Comparison of ENCODE assay signal across 15 cellular contexts in genomic region chr4:141389649-141390048, GRCh38.
DNase-seq lines count a peak whose midpoint lies in the region; ATAC-seq, FAIRE-seq and TF ChIP-seq lines count a peak whose summit lies in the region.
"Had no signal": no experiment of that assay in that cellular context is flagged by ENCODE, and none has a peak within 500 bp of the region (broad histone marks: within the 10 kb centered on the region; RNA-seq: fewer than 3 reads in every experiment).

No MANE protein-coding gene starts in this region.

- H3K27ac Mint-ChIP-seq in MCF 10A (ENCODE audit: low read depth, unreplicated experiment) (no peak overlapping the region), astrocyte (ENCODE audit: unreplicated experiment) (no peak overlapping the region)
- H3K27ac Mint-ChIP-seq: CD8-positive, alpha-beta T cell had no signal

- peak; percentile 64 for ATAC-seq in foreskin keratinocyte
- ATAC-seq: CD8-positive, alpha-beta T cell had no signal

- H3K36me3 ChIP-seq in mammary epithelial cell (ENCODE audit: insufficient read depth, low read length) (no peaks in the 10 kb centered on the region), astrocyte (ENCODE audit: insufficient read depth, low read length) (no peaks in the 10 kb centered on the region)

- no TSS peak for BruUV-seq in mammary epithelial cell (replicated peaks; lab: Mats Ljungman, UMichigan)
- BruUV-seq in MCF 10A (replicated peaks; lab: Mats Ljungman, UMichigan) = no TSS peak

- WGBS in mammary epithelial cell (ENCODE audit: low coverage, missing lambda C conversion rate) = 0% methylated on average over 1 of the region's 1 CpG

- TF ChIP-seq CTCF in mammary epithelial cell (conservative IDR thresholded peaks at IDR 0.05 in 1 of 2, IDR thresholded peaks at IDR 0.05 in 1 of 2; ENCODE audit: extremely low read depth in 1 of 2, insufficient read depth in 1 of 2, low read depth in 1 of 2, low read length in 2 of 2) (no peak), MCF 10A (IDR thresholded peaks at IDR 0.05; ENCODE audit: unreplicated experiment) (no peak), astrocyte (IDR thresholded peaks at IDR 0.05; ENCODE audit: insufficient read depth, low read depth, low read length) (no peak), foreskin keratinocyte (conservative IDR thresholded peaks at IDR 0.05) (no peak)

- no peaks in the 10 kb centered on the region for H3K27me3 Mint-ChIP-seq in MCF 10A (ENCODE audit: insufficient read depth, unreplicated experiment)
- H3K27me3 Mint-ChIP-seq in astrocyte (ENCODE audit: low read depth, unreplicated experiment) = no peaks in the 10 kb centered on the region

- no peaks in the 10 kb centered on the region for H3K27me3 ChIP-seq in mammary epithelial cell (ENCODE audit: insufficient read depth, low read length)
- no peaks in the 10 kb centered on the region for H3K27me3 ChIP-seq in astrocyte (ENCODE audit: insufficient read depth, low read length)
- H3K27me3 ChIP-seq in foreskin keratinocyte = no peaks in the 10 kb centered on the region

- H3K9ac ChIP-seq in mammary epithelial cell (ENCODE audit: insufficient read depth, low read length) = no peak overlapping the region
- H3K9ac ChIP-seq in astrocyte (ENCODE audit: low read length) = no peak overlapping the region

- H2AFZ ChIP-seq in mammary epithelial cell (ENCODE audit: low read depth, low read length) (no peak overlapping the region), astrocyte (ENCODE audit: low read depth, low read length) (no peak overlapping the region)
- H2AFZ ChIP-seq: PC-9 had no signal

- H3K36me3 Mint-ChIP-seq in MCF 10A (ENCODE audit: insufficient read depth, unreplicated experiment) = peaks cover 6% of the 10 kb centered on the region
- H3K36me3 Mint-ChIP-seq in astrocyte (ENCODE audit: low read depth, unreplicated experiment) = no peaks in the 10 kb centered on the region
- H3K36me3 Mint-ChIP-seq: CD8-positive, alpha-beta T cell had no signal

- POLR2A ChIA-PET in MCF 10A (lab: Yijun Ruan, JAX) = interaction anchor here (0.8 to 1.5 kb wide), 2 partner anchors 39 to 310 kb away, joined by 3 read pairs; no protein-coding TSS in a partner anchor

- H3K79me2 ChIP-seq in mammary epithelial cell (ENCODE audit: insufficient read depth, low read length) (no peaks in the 10 kb centered on the region), astrocyte (ENCODE audit: insufficient read depth, low read length) (no peaks in the 10 kb centered on the region)

- no peak overlapping the region for H3K4me3 Mint-ChIP-seq in MCF 10A (ENCODE audit: unreplicated experiment)
- no peak overlapping the region for H3K4me3 Mint-ChIP-seq in astrocyte (ENCODE audit: unreplicated experiment)
- H3K4me3 Mint-ChIP-seq: CD8-positive, alpha-beta T cell had no signal

- H3K9me3 ChIP-seq in mammary epithelial cell (replicated peaks; ENCODE audit: insufficient read depth, low read length) (no peaks in the 10 kb centered on the region), astrocyte (ENCODE audit: insufficient read depth, low read depth, low read length) (no peaks in the 10 kb centered on the region)

- in situ Hi-C loops in mammary epithelial cell (cut with MboI; ENCODE audit: low sequenced_read_pairs in 2 of 2) = no loop called here

- DNase-seq in mammary epithelial cell (peak; percentile 76), MCF 10A (ENCODE audit: unreplicated experiment) (no peak), astrocyte (ENCODE audit: low read depth) (peak; percentile 80), foreskin keratinocyte (peak; percentile 61 to 87), urothelium cell line (ENCODE audit: low spot score) (peak; percentile 47), NCI-H128 (lab: John Stamatoyannopoulos, UW; ENCODE audit: unreplicated experiment) (no peak), NCI-H2081 (lab: John Stamatoyannopoulos, UW) (no peak)
- DNase-seq in stimulated activated naive CD4-positive, alpha-beta T cell (lab: John Stamatoyannopoulos, UW) = no peak
- DNase-seq: CD8-positive, alpha-beta T cell; GOT3; NCI-H1417 treated with DMSO at 0.1 percent for 48 hours; NCI-H2227 treated with DMSO at 0.1 percent for 48 hours; NCI-H526 treated with DMSO at 0.1 percent for 48 hours; PC-9 had no signal

- intact Hi-C loops in mammary epithelial cell (cut with micrococcal nuclease) = no loop called here
- intact Hi-C loops in MCF 10A (cut with micrococcal nuclease) = no loop called here

- H3K27ac ChIP-seq in mammary epithelial cell (ENCODE audit: insufficient read depth, low read depth, low read length) = peak overlapping the region; percentile 33
- H3K27ac ChIP-seq in astrocyte (ENCODE audit: low read depth, low read length) = no peak overlapping the region
- peak overlapping the region; percentile 51 for H3K27ac ChIP-seq in foreskin keratinocyte
- H3K27ac ChIP-seq: 22Rv1, PC-9 had no signal

- no peak for FAIRE-seq in astrocyte (lab: Jason Lieb, UNC)
- FAIRE-seq in urothelium cell line (lab: Jason Lieb, UNC) = no peak

- CTCF ChIA-PET in mammary epithelial cell (lab: Charles Lee; ENCODE audit: low non-redundant PET) (no interaction called here), MCF 10A (lab: Yijun Ruan, JAX) (no interaction called here)

- H4K20me1 ChIP-seq in mammary epithelial cell (ENCODE audit: insufficient read depth, low read length) (no peaks in the 10 kb centered on the region), astrocyte (ENCODE audit: insufficient read depth, low read length) (no peaks in the 10 kb centered on the region)

- H3K4me1 Mint-ChIP-seq in MCF 10A (ENCODE audit: insufficient read depth, unreplicated experiment) = peaks cover 31% of the 10 kb centered on the region
- H3K4me1 Mint-ChIP-seq in astrocyte (ENCODE audit: low read depth, unreplicated experiment) = peaks cover 4% of the 10 kb centered on the region

- H3K4me1 ChIP-seq in mammary epithelial cell (ENCODE audit: insufficient read depth, low read length) (peaks cover 26% of the 10 kb centered on the region), astrocyte (ENCODE audit: insufficient read depth, low read length) (no peaks in the 10 kb centered on the region), foreskin keratinocyte (peaks cover 42% of the 10 kb centered on the region)

- H3K4me2 ChIP-seq in mammary epithelial cell (ENCODE audit: insufficient read depth, low read depth, low read length) (no peak overlapping the region), astrocyte (ENCODE audit: low read length) (no peak overlapping the region)
- H3K4me2 ChIP-seq: PC-9 had no signal

- H3K9me3 Mint-ChIP-seq in MCF 10A (ENCODE audit: unreplicated experiment) (no peaks in the 10 kb centered on the region), astrocyte (ENCODE audit: unreplicated experiment) (no peaks in the 10 kb centered on the region)
- H3K9me3 Mint-ChIP-seq: CD8-positive, alpha-beta T cell had no signal

- no peak overlapping the region for H3K4me3 ChIP-seq in mammary epithelial cell (replicated peaks in 1 of 3; ENCODE audit: insufficient read depth in 1 of 3, low read depth in 2 of 3, low read length in 3 of 3)
- no peak overlapping the region for H3K4me3 ChIP-seq in astrocyte (ENCODE audit: insufficient read depth, low read depth, low read length)
- H3K4me3 ChIP-seq: PC-9 had no signal

- dilution Hi-C loops in mammary epithelial cell (cut with HindIII; ENCODE audit: low sequenced_read_pairs) = loop anchor here (5.0 kb wide), 1 partner anchor 68 kb away; no protein-coding TSS in a partner anchor

Comparison
In these comparisons a context has a peak if more than half of its experiments do, and no peak if none do; other contexts are left out.
1. DNase-seq: peak in mammary epithelial cell (single experiment), astrocyte (single experiment), foreskin keratinocyte (2 of 2) and urothelium cell line (single experiment); none in MCF 10A (single experiment), NCI-H128 (single experiment), stimulated activated naive CD4-positive, alpha-beta T cell (0 of 6) and NCI-H2081 (0 of 2).